ENCODE assay signal across 1 cellular context in genomic region chr1:155324041-155324716, GRCh38.
TF ChIP-seq lines count a peak whose summit lies in the region.

No MANE protein-coding gene starts in this region.

TF ChIP-seq in K562, 482 proteins besides CTCF, POLR2A, EP300 and RAD21 (continued from another document and continues in another):
- TF ChIP-seq FOSL1 (tag; conservative IDR thresholded peaks at IDR 0.05) (no peak), ELF1 (tag; IDR thresholded peaks at IDR 0.05) (peak; percentile 13; the same call in 1 of the 2 replicates), NCOA1 (IDR thresholded peaks at IDR 0.05; ENCODE audit: low read depth) (no peak), SMARCB1 (IDR thresholded peaks at IDR 0.05; ENCODE audit: insufficient read length, low read depth) (no peak), RFX7 (CRISPR knock-in tag; IDR thresholded peaks at IDR 0.05) (no peak), ZNF75A (CRISPR knock-in tag; IDR thresholded peaks at IDR 0.05) (no peak), JUND (IDR thresholded peaks at IDR 0.05; ENCODE audit: borderline replicate concordance, low read depth, low read length) (no peak), JUND (tag; IDR thresholded peaks at IDR 0.05; ENCODE audit: borderline replicate concordance, low read depth, low read length) (no peak; the same call in 2 of the 3 replicates), CUX1 (CRISPR knock-in tag; IDR thresholded peaks at IDR 0.05) (no peak), SIX5 (IDR thresholded peaks at IDR 0.05; ENCODE audit: borderline replicate concordance in 1 of 2, insufficient read depth in 1 of 2, low read depth in 1 of 2, low read length in 2 of 2) (no peak), ZNF695 (CRISPR knock-in tag; IDR thresholded peaks at IDR 0.05) (no peak), E2F3 (CRISPR knock-in tag; IDR thresholded peaks at IDR 0.05) (no peak), PTTG1 (tag; IDR thresholded peaks at IDR 0.05; ENCODE audit: low read depth) (no peak), TRIM24 (IDR thresholded peaks at IDR 0.05) (no peak), ZNF584 (CRISPR knock-in tag; IDR thresholded peaks at IDR 0.05; ENCODE audit: low read depth) (no peak), TGIF2 (CRISPR knock-in tag; IDR thresholded peaks at IDR 0.05) (no peak), TEAD4 (IDR thresholded peaks at IDR 0.05; ENCODE audit: low read length) (0 out of 2 replicates have a peak, but pooled peaks have one; percentile 7), TEAD4 (CRISPR knock-in tag; IDR thresholded peaks at IDR 0.05; ENCODE audit: borderline replicate concordance) (no peak), ZNF696 (CRISPR knock-in tag; conservative IDR thresholded peaks at IDR 0.05) (no peak), YY1 (IDR thresholded peaks at IDR 0.05; ENCODE audit: borderline replicate concordance in 1 of 3, control insufficient read depth in 1 of 3, extremely low read depth in 1 of 3, insufficient read depth in 3 of 3, insufficient read length in 1 of 3, insufficient replicate concordance in 2 of 3, low read depth in 1 of 3, low read length in 2 of 3) (peak in 1 of 3 experiments; percentile 51), HMG20A (CRISPR knock-in tag; conservative IDR thresholded peaks at IDR 0.05) (no peak), YBX1 (IDR thresholded peaks at IDR 0.05) (no peak), TARDBP (IDR thresholded peaks at IDR 0.05) (0 out of 2 replicates have a peak, but pooled peaks have one; percentile 19), JUN (IDR thresholded peaks at IDR 0.05; ENCODE audit: borderline replicate concordance, low read depth, low read length) (no peak; the same call in 1 of the 2 replicates), JUN (CRISPR knock-in tag; IDR thresholded peaks at IDR 0.05; ENCODE audit: borderline replicate concordance) (no peak), SAP30 (IDR thresholded peaks at IDR 0.05; ENCODE audit: borderline replicate concordance, insufficient read depth, low read depth, low read length, poor library complexity, severe bottlenecking) (peak; percentile 59), ATF3 (IDR thresholded peaks at IDR 0.05) (no peak), ATF3 (CRISPR knock-in tag; conservative IDR thresholded peaks at IDR 0.05) (0 out of 2 replicates have a peak, but pooled peaks have one; percentile 34), CBX2 (IDR thresholded peaks at IDR 0.05; ENCODE audit: insufficient read depth, low read length, poor library complexity, severe bottlenecking) (no peak), KAT2B (IDR thresholded peaks at IDR 0.05; ENCODE audit: low read depth, low read length) (no peak), TBL1XR1 (IDR thresholded peaks at IDR 0.05; ENCODE audit: low read length in 2 of 2) (no peak), BACH1 (tag; IDR thresholded peaks at IDR 0.05) (no peak), HDAC2 (IDR thresholded peaks at IDR 0.05) (peak; percentile 78), ZC3H11A (IDR thresholded peaks at IDR 0.05; ENCODE audit: low read depth, low read length) (no peak), ELK1 (CRISPR knock-in tag; IDR thresholded peaks at IDR 0.05) (no peak), FOS (IDR thresholded peaks at IDR 0.05; ENCODE audit: extremely low read depth, insufficient read length) (peak; percentile 79), EHMT2 (IDR thresholded peaks at IDR 0.05) (no peak), GMEB1 (CRISPR knock-in tag; IDR thresholded peaks at IDR 0.05) (no peak), CTCFL (IDR thresholded peaks at IDR 0.05; ENCODE audit: borderline replicate concordance, insufficient read depth, low read depth, low read length, poor library complexity, severe bottlenecking) (no peak), SFPQ (IDR thresholded peaks at IDR 0.05; ENCODE audit: low read depth, low read length) (no peak), CXXC5 (CRISPR knock-in tag; IDR thresholded peaks at IDR 0.05) (peak; percentile 58), ZSCAN32 (CRISPR knock-in tag; IDR thresholded peaks at IDR 0.05) (no peak), GTF2B (IDR thresholded peaks at IDR 0.05; ENCODE audit: extremely low read depth, insufficient read length) (no peak), CSDE1 (IDR thresholded peaks at IDR 0.05) (no peak), EZH2 (IDR thresholded peaks at IDR 0.05; ENCODE audit: borderline replicate concordance, low read depth, low read length) (no peak), NFIX (CRISPR knock-in tag; IDR thresholded peaks at IDR 0.05; ENCODE audit: low read depth) (no peak), TAF15 (IDR thresholded peaks at IDR 0.05; ENCODE audit: low read depth, low read length) (no peak), GTF2A2 (tag; IDR thresholded peaks at IDR 0.05) (no peak), ZC3H8 (IDR thresholded peaks at IDR 0.05) (no peak), EGR1 (conservative IDR thresholded peaks at IDR 0.05) (peak; percentile 63), ZHX1 (conservative IDR thresholded peaks at IDR 0.05; ENCODE audit: low read length) (no peak), MED1 (CRISPR knock-in tag; IDR thresholded peaks at IDR 0.05; ENCODE audit: borderline replicate concordance) (no peak), RBBP5 (IDR thresholded peaks at IDR 0.05; ENCODE audit: borderline replicate concordance, insufficient read depth, low read length, poor library complexity, severe bottlenecking) (peak; percentile 54), ZNF253 (CRISPR knock-in tag; conservative IDR thresholded peaks at IDR 0.05) (no peak)
